ENCODE assay signal across 12 cellular contexts in genomic region chr12:7090222-7090998, GRCh38. TPM values are rescaled to one million over a fixed set of nuclear protein-coding genes. Genes with fewer than 3 reads are reported as not detected.
DNase-seq lines count a peak whose midpoint lies in the region; ATAC-seq and TF ChIP-seq lines count a peak whose summit lies in the region.
"Had no signal": no experiment of that assay in that cellular context is flagged by ENCODE, and none has a peak within 500 bp of the region (broad histone marks: within the 10 kb centered on the region; RNA-seq: fewer than 3 reads in every experiment).

No MANE protein-coding gene starts in this region.

- peak; percentile 76 for DNase-seq in GM23338 (ENCODE audit: low spot score)
- DNase-seq in breast epithelium (ENCODE audit: low spot score in 2 of 2) = no peak
- peak; percentile 54 for DNase-seq in islet precursor cell
- no peak for DNase-seq in stimulated activated CD4-positive, alpha-beta T cell treated with anti-CD3 and anti-CD28 coated beads, Interleukin-15, amount 100 ng/mL, for 24 hours
- DNase-seq in HuH-7 (ENCODE audit: low spot score) = no peak
- no peak for DNase-seq in stimulated activated naive CD4-positive, alpha-beta T cell (lab: John Stamatoyannopoulos, UW)
- DNase-seq: activated CD8-positive, alpha-beta memory T cell treated with anti-CD3 and anti-CD28 coated beads, Interleukin-2, amount 50 U/mL, for 4 hours; NCI-H187 treated with DMSO at 0.1 percent for 48 hours; nephron progenitor cell had no signal

- H3K4me2 ChIP-seq in GM23338 (peak overlapping the region; percentile 44), skeletal muscle satellite cell (ENCODE audit: low read length) (peak overlapping the region; percentile 80)

- H3K27me3 ChIP-seq in GM23338 (ENCODE audit: insufficient read depth) (no peaks in the 10 kb centered on the region), breast epithelium (no peaks in the 10 kb centered on the region), skeletal muscle satellite cell (ENCODE audit: control insufficient read depth, insufficient read depth, low read length) (peaks cover 3% of the 10 kb centered on the region)

- 0 out of 2 replicates have a peak, but pooled peaks cover 3% of the 10 kb centered on the region for H3K9me2 ChIP-seq in GM23338 (ENCODE audit: insufficient read depth)

- no peaks in the 10 kb centered on the region for H3F3A ChIP-seq in GM23338 (replicated peaks; ENCODE audit: low read depth)

- H3K4me3 ChIP-seq in GM23338 = no peak overlapping the region; the same call in 1 of the 2 replicates
- peak overlapping the region; percentile 55 to 77 (median 63) for H3K4me3 ChIP-seq in breast epithelium
- H3K4me3 ChIP-seq in skeletal muscle satellite cell (ENCODE audit: low read length) = no peak overlapping the region

- no peaks in the 10 kb centered on the region for H4K20me1 ChIP-seq in GM23338 (replicated peaks; ENCODE audit: insufficient read depth)

- peak overlapping the region; percentile 44 for H3K4me3 Mint-ChIP-seq in GM23338
- H3K4me3 Mint-ChIP-seq: nephron progenitor cell had no signal

- TF ChIP-seq CTCF in GM23338 (conservative IDR thresholded peaks at IDR 0.05; ENCODE audit: low read depth in 2 of 2) (no peak), breast epithelium (IDR thresholded peaks at IDR 0.05) (no peak)

- peaks cover 2% of the 10 kb centered on the region; the same call in 1 of the 3 replicates for H3K36me3 Mint-ChIP-seq in GM23338 (ENCODE audit: low read depth)

- H3K27me3 Mint-ChIP-seq in GM23338 (ENCODE audit: insufficient read depth, low read depth, poor library complexity) = peaks cover 9% of the 10 kb centered on the region

- H3K27ac ChIP-seq in GM23338 (ENCODE audit: low read depth) (no peak overlapping the region), breast epithelium (peak overlapping the region; percentile 88 to 98)

- H3K9me3 Mint-ChIP-seq in GM23338 = no peaks in the 10 kb centered on the region
- H3K9me3 Mint-ChIP-seq: nephron progenitor cell had no signal

- peak; percentile 79 for ATAC-seq in GM23338
- no peak for ATAC-seq in HG02571 (IDR thresholded peaks at IDR 0.05; ENCODE audit: unreplicated experiment)

- H3K4me1 Mint-ChIP-seq in GM23338 = peaks cover 22% of the 10 kb centered on the region

- no peak overlapping the region for H3K9ac ChIP-seq in skeletal muscle satellite cell (ENCODE audit: low read depth, low read length)

- intact Hi-C loops in breast epithelium (cut with DNase I; ENCODE audit: low total_unique reads) = no loop called here

- no peak for TF ChIP-seq POLR2A in breast epithelium (IDR thresholded peaks at IDR 0.05)

- H3K79me2 ChIP-seq in GM23338 (replicated peaks; ENCODE audit: insufficient read depth) = no peaks in the 10 kb centered on the region

- peak overlapping the region; percentile 23 for H2AFZ ChIP-seq in GM23338

- H3K9me3 ChIP-seq in breast epithelium (no peaks in the 10 kb centered on the region), skeletal muscle satellite cell (replicated peaks; ENCODE audit: low read length) (no peaks in the 10 kb centered on the region)

- H3K4me1 ChIP-seq in GM23338 (ENCODE audit: insufficient read depth) = peaks cover 14% of the 10 kb centered on the region
- peaks cover 2 to 8% of the 10 kb centered on the region in 2 donors for H3K4me1 ChIP-seq in breast epithelium
- peaks cover 23% of the 10 kb centered on the region for H3K4me1 ChIP-seq in skeletal muscle satellite cell (ENCODE audit: control insufficient read depth, insufficient read depth, low read length)

- no peaks in the 10 kb centered on the region for H3K36me3 ChIP-seq in GM23338 (ENCODE audit: insufficient read depth)
- no peaks in the 10 kb centered on the region for H3K36me3 ChIP-seq in breast epithelium
- no peaks in the 10 kb centered on the region for H3K36me3 ChIP-seq in skeletal muscle satellite cell (ENCODE audit: insufficient read depth, low read length)

- no peak overlapping the region for H3K27ac Mint-ChIP-seq in GM23338
- H3K27ac Mint-ChIP-seq: nephron progenitor cell had no signal

TF ChIP-seq in GM23338, 12 proteins besides CTCF, POLR2A, EP300 and RAD21 (continues in another document):
- TF ChIP-seq REST (IDR thresholded peaks at IDR 0.05; ENCODE audit: unreplicated experiment) (no peak), POLR2AphosphoS5 (IDR thresholded peaks at IDR 0.05; ENCODE audit: low read depth) (no peak), ZNF114 (CRISPR knock-in tag; IDR thresholded peaks at IDR 0.05) (no peak), CREB1 (CRISPR knock-in tag; IDR thresholded peaks at IDR 0.05; ENCODE audit: low read depth) (no peak; the same call in 1 of the 2 replicates), STAT1 (IDR thresholded peaks at IDR 0.05; ENCODE audit: unreplicated experiment) (no peak), ETS1 (IDR thresholded peaks at IDR 0.05) (no peak), EZH2phosphoT487 (IDR thresholded peaks at IDR 0.05; ENCODE audit: unreplicated experiment) (no peak)

RNA-seq across cellular contexts. Expression of gene C1R, which starts 1.8 kb away (rescaled TPM):
- 6.1 and 8.8 TPM in 2 replicates for total RNA-seq in GM23338 (2014; rRNA removed; shearing (Covaris generic))
- polyA plus RNA-seq in GM23338 (2016; fragmentation: Nextera tagmentation; extraction: Ambion mirVana) = 5.9 and 6.4 TPM in 2 replicates
- total RNA-seq in breast epithelium = 100 to 1,000 TPM; 302 to 773 (median 582) TPM
- 17.5 and 83.7 TPM in 2 replicates for total RNA-seq in skeletal muscle satellite cell (2012; rRNA removed)

RNA-seq across cellular contexts. Expression of gene C1RL, which starts 18.6 kb away (rescaled TPM):
- total RNA-seq in GM23338 (2014; rRNA removed; shearing (Covaris generic)) = 8.8 and 10.0 TPM in 2 replicates
- polyA plus RNA-seq in GM23338 (2016; fragmentation: Nextera tagmentation; extraction: Ambion mirVana) = 7.3 and 9.1 TPM in 2 replicates
- 100 to 1,000 TPM in 2 of 3 donors, 10 to 100 TPM in 1; 80.6 to 138 (median 124) TPM for total RNA-seq in breast epithelium
- 13.8 and 17.0 TPM in 2 replicates for total RNA-seq in skeletal muscle satellite cell (2012; rRNA removed)

RNA-seq across cellular contexts. Expression of gene C1S, which starts 29.9 kb away (rescaled TPM):
- 5.0 and 9.7 TPM in 2 replicates for total RNA-seq in GM23338 (2014; rRNA removed; shearing (Covaris generic))
- 4.9 and 5.1 TPM in 2 replicates for polyA plus RNA-seq in GM23338 (2016; fragmentation: Nextera tagmentation; extraction: Ambion mirVana)
- total RNA-seq in breast epithelium = 100 to 1,000 TPM; 307 to 959 (median 622) TPM
- total RNA-seq in skeletal muscle satellite cell (2012; rRNA removed) = 40.6 and 80.8 TPM in 2 replicates

RNA-seq across cellular contexts. Expression of gene RBP5, which starts 38.3 kb away (rescaled TPM):
- 3.0 TPM in 1 of 2 replicates, not detected in the other for total RNA-seq in GM23338 (2014; rRNA removed; shearing (Covaris generic))
- polyA plus RNA-seq in GM23338 (2016; fragmentation: Nextera tagmentation; extraction: Ambion mirVana) = 0.73 and 1.2 TPM in 2 replicates
- 1 to 10 TPM; 1.1 to 3.3 (median 2.9) TPM for total RNA-seq in breast epithelium
- total RNA-seq in skeletal muscle satellite cell (2012; rRNA removed) = not detected in 2 replicates
- total RNA-seq: HT1080 had no signal

RNA-seq across cellular contexts. Expression of gene CLSTN3, which starts 39.8 kb away (rescaled TPM):
- 27.9 and 46.9 TPM in 2 replicates for total RNA-seq in GM23338 (2014; rRNA removed; shearing (Covaris generic))
- polyA plus RNA-seq in GM23338 (2016; fragmentation: Nextera tagmentation; extraction: Ambion mirVana) = 5.0 and 5.8 TPM in 2 replicates
- total RNA-seq in breast epithelium = 10 to 100 TPM; 23.9 to 58.7 (median 40.3) TPM
- total RNA-seq in skeletal muscle satellite cell (2012; rRNA removed) = 3.5 and 6.6 TPM in 2 replicates

Comparison
In these comparisons a context has a peak if more than half of its experiments do, and no peak if none do; other contexts are left out.
1. DNase-seq: peak in GM23338 (single experiment) and islet precursor cell (single experiment); none in breast epithelium (0 of 2), stimulated activated CD4-positive, alpha-beta T cell treated with anti-CD3 and anti-CD28 coated beads, Interleukin-15, amount 100 ng/mL, for 24 hours (single experiment), HuH-7 (single experiment) and stimulated activated naive CD4-positive, alpha-beta T cell (0 of 6).
2. H3K4me3 ChIP-seq: peak in breast epithelium (3 of 3); none in GM23338 (single experiment) and skeletal muscle satellite cell (single experiment).
3. RNA of gene C1R, which starts 1.8 kb away (total RNA-seq): 302 to 773 TPM in breast epithelium; 6.1 to 8.8 TPM in GM23338; every median in the first group is over 10 times any median in the second.
4. RNA of gene C1S, which starts 29.9 kb away (total RNA-seq): 307 to 959 TPM in breast epithelium; 5.0 to 9.7 TPM in GM23338; every median in the first group is over 10 times any median in the second.